Comparison of ENCODE assay signal across 8 cellular contexts in the genomic region with DNA sequence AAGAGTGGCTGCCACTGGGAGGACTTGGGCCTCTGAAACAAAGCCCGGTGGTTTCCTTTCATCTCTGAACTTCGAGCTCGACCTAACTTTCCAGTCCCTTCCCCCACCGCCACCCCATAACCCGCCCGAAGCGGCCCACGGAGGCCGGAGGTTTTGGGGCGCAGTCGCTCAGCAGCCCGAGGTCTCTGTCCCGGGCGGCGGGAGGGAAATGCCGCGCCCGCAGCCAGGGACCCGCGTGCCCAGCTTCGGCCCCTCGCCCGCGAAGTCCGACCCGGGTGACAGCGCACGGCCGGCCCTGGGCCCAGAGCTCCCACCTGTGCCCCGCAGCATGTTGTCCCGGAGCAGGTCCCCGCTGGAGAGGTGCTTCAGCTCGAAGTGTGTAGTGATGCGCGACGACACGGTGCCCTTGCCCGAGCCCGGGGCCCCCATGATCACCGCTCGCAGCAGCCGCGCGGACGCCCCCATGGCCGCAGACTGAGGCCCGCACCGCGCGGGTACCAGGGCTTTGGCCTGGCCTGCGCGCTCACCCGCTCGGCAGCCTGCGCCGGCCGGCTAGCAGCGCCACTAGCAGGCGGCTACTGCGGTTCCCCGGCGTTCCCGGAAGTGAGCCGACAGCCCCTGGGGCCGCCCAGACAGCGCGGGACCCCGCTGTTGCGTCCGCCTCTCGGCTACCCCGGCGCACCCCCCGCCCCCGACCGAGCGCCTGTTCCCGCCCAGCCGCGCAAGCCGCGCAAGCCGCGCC. TPM values are rescaled to one million over a fixed set of nuclear protein-coding genes. Genes with fewer than 3 reads are reported as not detected.
DNase-seq lines count a peak whose midpoint lies in the region; ATAC-seq and TF ChIP-seq lines count a peak whose summit lies in the region.

A gene (minus strand): TSS at position 580 of the 742 bp plus-strand sequence. CDS start 115 bp downstream, at position 465.

- no peaks in the 10 kb centered on the region for H3K36me3 ChIP-seq in kidney epithelial cell (ENCODE audit: control insufficient read depth, insufficient read depth, low read length)

- DNase-seq in AG08396 (ENCODE audit: low spot score): peak; percentile 97
- DNase-seq in NCI-H2227 treated with DMSO at 0.1 percent for 48 hours (lab: John Stamatoyannopoulos, UW): peak; percentile 78
- peak; percentile 72 for DNase-seq in activated CD4-positive, alpha-beta T cell treated with anti-CD3 and anti-CD28 coated beads for 1 hour
- peak; percentile 82 for DNase-seq in cerebellum (ENCODE audit: low spot score)
- no peak for DNase-seq in kidney epithelial cell (ENCODE audit: low read depth)
- DNase-seq in stimulated activated CD4-positive, alpha-beta T cell treated with anti-CD3 and anti-CD28 coated beads, Interleukin-15, amount 100 ng/mL, for 48 hours (ENCODE audit: low read depth in 2 of 2): peak; percentile 69 to 72

- no peak for TF ChIP-seq CTCF in kidney epithelial cell (IDR thresholded peaks at IDR 0.05; ENCODE audit: insufficient read depth, low read length, poor library complexity, severe bottlenecking)

- ATAC-seq in GM18868 (IDR thresholded peaks at IDR 0.05; ENCODE audit: unreplicated experiment): peak; percentile 91
- peak; percentile 88 for ATAC-seq in HG03097 (IDR thresholded peaks at IDR 0.05; ENCODE audit: low FRiP score, unreplicated experiment)

- peak within 1 kb of the TSS; percentile 97 for H3K4me3 ChIP-seq in kidney epithelial cell (ENCODE audit: low read depth, low read length)

- no peaks in the 10 kb centered on the region for H3K27me3 ChIP-seq in kidney epithelial cell (ENCODE audit: control insufficient read depth, insufficient read depth, low read length)

RNA-seq across cellular contexts. Expression of the gene that starts here (rescaled TPM):
- total RNA-seq in cerebellum (37.5 TPM), kidney epithelial cell (64.4 and 65.5 TPM in 2 replicates)
